Comparison of ENCODE assay signal across 8 cellular contexts in genomic region chr10:48606530-48607355, GRCh38. TPM values are rescaled to one million over a fixed set of nuclear protein-coding genes. Genes with fewer than 3 reads are reported as not detected.
DNase-seq lines count a peak whose midpoint lies in the region; TF ChIP-seq lines count a peak whose summit lies in the region.

No MANE protein-coding gene starts in this region.

- TF ChIP-seq EP300 in sigmoid colon (IDR thresholded peaks at IDR 0.05), result peak in 1 of 4 donors; percentile 40

- H3K4me3 ChIP-seq in foreskin fibroblast (ENCODE audit: low read depth in 1 of 2, low read length in 2 of 2), result no peak overlapping the region
- H3K4me3 ChIP-seq in sigmoid colon, result no peak overlapping the region

- TF ChIP-seq POLR2A in sigmoid colon (IDR thresholded peaks at IDR 0.05), result no peak

- H3K4me1 ChIP-seq in sigmoid colon, result peaks cover 0 to 22% (median 14%) of the 10 kb centered on the region in 4 donors

- DNase-seq in GM04503 (ENCODE audit: low read depth) (peak; percentile 94), SKM-1 (lab: John Stamatoyannopoulos, UW; ENCODE audit: unreplicated experiment) (peak; percentile 82), foreskin fibroblast (peak; percentile 99 to 100), sigmoid colon (peak; percentile 72), putamen (ENCODE audit: low spot score) (no peak), activated gamma-delta T cell (lab: John Stamatoyannopoulos, UW) (no peak), posterior vena cava (ENCODE audit: low spot score) (no peak), NCI-H2196 (lab: John Stamatoyannopoulos, UW; ENCODE audit: unreplicated experiment) (no peak)

- H3K27ac ChIP-seq in sigmoid colon, result peak overlapping the region in 2 of 4 donors; percentile 42 to 51

- intact Hi-C loops in sigmoid colon (cut with DNase I) (no loop called here), posterior vena cava (cut with DNase I) (no loop called here)

- WGBS in sigmoid colon, 2 donors, result 76 to 82% methylated on average over 8 of the region's 8 CpGs

- no peaks in the 10 kb centered on the region for H3K36me3 ChIP-seq in sigmoid colon

- no peak for TF ChIP-seq CTCF in foreskin fibroblast (IDR thresholded peaks at IDR 0.05; ENCODE audit: low read depth, low read length)
- TF ChIP-seq CTCF in sigmoid colon (IDR thresholded peaks at IDR 0.05), result no peak

- no peaks in the 10 kb centered on the region for H3K9me3 ChIP-seq in sigmoid colon

- no peaks in the 10 kb centered on the region for H3K27me3 ChIP-seq in sigmoid colon

RNA-seq across cellular contexts. Expression of gene ARHGAP22, which starts 1.9 kb away (rescaled TPM):
- total RNA-seq in sigmoid colon (1 to 10 TPM; 1.3 to 6.4 (median 4.1) TPM), posterior vena cava (10 to 100 TPM in 1 of 2 donors, 1 to 10 TPM in 1; 9.8 to 13.4 TPM)
- polyA plus RNA-seq in sigmoid colon, result 1 to 10 TPM; 1.2 to 3.1 (median 2.4) TPM

Comparison
In these comparisons a context has a peak if more than half of its experiments do, and no peak if none do; other contexts are left out.
1. DNase-seq: peak in GM04503 (single experiment), SKM-1 (single experiment), foreskin fibroblast (2 of 2) and sigmoid colon (single experiment); none in putamen (single experiment), activated gamma-delta T cell (single experiment), posterior vena cava (single experiment) and NCI-H2196 (single experiment).